In genomic region chr7:43753401-43753800, GRCh38 we compare ENCODE assay signal across 17 cellular contexts.
"Had no signal": no experiment of that assay in that cellular context is flagged by ENCODE, and none has a peak within 500 bp of the region (broad histone marks: within the 10 kb centered on the region; RNA-seq: fewer than 3 reads in every experiment).

No MANE protein-coding gene starts in this region.

- DNase-seq: activated CD4-positive, alpha-beta T cell treated with anti-CD3 and anti-CD28 coated beads, Interleukin-2, amount 50 U/mL, for 48 hours; activated naive CD4-positive, alpha-beta T cell treated with Interleukin-2 at 50 U/mL for 16 hours; activated naive CD8-positive, alpha-beta T cell treated with anti-CD3 and anti-CD28 coated beads, Interleukin-2, amount 10 ng/mL, durations not matched to agents 7 days and 5 days; activated T-cell treated with anti-CD3 and anti-CD28 coated beads, Interleukin-2, amount 50 U/mL, for 1 hour; amygdala; effector memory CD8-positive, alpha-beta T cell; esophagus squamous epithelium; foreskin melanocyte; left lung; midbrain; nephron progenitor cell; nucleus accumbens; stimulated activated CD4-positive, alpha-beta T cell treated with anti-CD3 and anti-CD28 coated beads, Interleukin-4, amount 100 ng/mL, for 24 hours; testis; WERI-Rb-1 had no signal

- H3K27ac ChIP-seq: cardiac muscle cell, left lung, testis, WERI-Rb-1 had no signal

- H3K9me3 ChIP-seq: esophagus squamous epithelium, left lung, testis had no signal

- H3K4me1 ChIP-seq: testis had no signal

- H3K36me3 ChIP-seq: cardiac muscle cell, esophagus squamous epithelium, left lung, WERI-Rb-1 had no signal

- H3K4me2 ChIP-seq: smooth muscle cell had no signal

- H3K4me3 ChIP-seq: cardiac muscle cell, esophagus squamous epithelium, left lung, smooth muscle cell, testis had no signal

- H3K27me3 ChIP-seq: cardiac muscle cell, left lung, testis had no signal
